ENCODE assay signal across 17 cellular contexts in the genomic region with DNA sequence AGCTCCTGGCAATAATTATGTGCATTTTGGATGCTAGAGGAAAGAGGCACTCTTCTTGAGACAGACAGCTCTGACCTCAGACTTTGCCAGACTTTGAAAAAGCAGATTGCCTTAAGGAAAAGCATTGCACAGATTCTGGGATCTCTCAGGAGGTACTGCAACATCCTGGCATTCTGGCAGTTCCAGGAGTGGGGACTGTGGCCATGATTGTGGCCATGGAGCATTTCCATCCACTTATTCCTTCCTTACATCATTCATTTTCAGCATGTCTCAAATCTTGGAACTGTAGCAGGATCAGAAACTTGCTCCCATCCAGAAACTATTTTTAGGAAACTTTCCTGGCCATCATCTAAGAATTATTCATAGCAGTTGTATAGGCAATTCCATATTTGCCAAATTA.
"Had no signal": no experiment of that assay in that cellular context is flagged by ENCODE, and none has a peak within 500 bp of the region (broad histone marks: within the 10 kb centered on the region; RNA-seq: fewer than 3 reads in every experiment).

No MANE protein-coding gene starts in this region.

- H3K4me3 ChIP-seq: breast epithelium, lower lobe of right lung, pancreas, sigmoid colon, stomach, testis had no signal

- H3K9me3 ChIP-seq: breast epithelium, lower lobe of right lung, neutrophil, pancreas, sigmoid colon, stomach, testis had no signal

- ATAC-seq: activated T-cell treated with anti-CD3 and anti-CD28 coated beads, Interleukin-2, amount 50 U/mL, for 4 hours; lower lobe of right lung; naive thymus-derived CD8-positive, alpha-beta T cell; pancreas; stimulated activated effector memory CD8-positive, alpha-beta T cell treated with anti-CD3 and anti-CD28 coated beads, Interleukin-12 subunit alpha, Interleukin-12 subunit beta, amount 100 ng/mL, for 72 hours had no signal

- H3K36me3 ChIP-seq: breast epithelium, lower lobe of right lung, neutrophil, pancreas had no signal

- H3K4me1 ChIP-seq: breast epithelium, lower lobe of right lung, pancreas, testis had no signal

- DNase-seq: activated B cell treated with CpG ODN at 0.5 μM for 24 hours; activated CD4-positive, alpha-beta T cell treated with anti-CD3 and anti-CD28 coated beads for 4 hours; activated CD8-positive, alpha-beta memory T cell treated with anti-CD3 and anti-CD28 coated beads, Interleukin-2, amount 50 U/mL, for 4 hours; activated naive CD4-positive, alpha-beta T cell treated with anti-CD3 and anti-CD28 coated beads for 36 hours; activated T-cell treated with anti-CD3 and anti-CD28 coated beads, Interleukin-2, amount 50 U/mL, for 4 hours; endodermal cell; lower lobe of right lung; naive thymus-derived CD8-positive, alpha-beta T cell; pancreas; sigmoid colon; stimulated activated CD4-positive, alpha-beta T cell treated with anti-CD3 and anti-CD28 coated beads, Interleukin-4, amount 100 ng/mL, for 24 hours; stomach; T-helper 9 cell; testis had no signal

- H3K27me3 ChIP-seq: breast epithelium, neutrophil, pancreas, sigmoid colon, stomach, testis had no signal

- H3K27ac ChIP-seq: breast epithelium, lower lobe of right lung, neutrophil, pancreas, sigmoid colon, stomach had no signal
